ENCODE assay signal across 1 cellular context in genomic region chr1:45686081-45687013, GRCh38.
A peak's percentile ranks its signal among the peaks of the same experiment; 100 is the strongest.
TF ChIP-seq lines count a peak whose summit lies in the region.

Gene GPBP1L1, minus strand, starts transcription at chr1:45686533. Its CDS starts 27,446 bp downstream, at chr1:45659087.

TF ChIP-seq in HepG2, 621 proteins besides CTCF, POLR2A, EP300 and RAD21 (continued from another document and continues in another):
- TF ChIP-seq E2F5 (CRISPR knock-in tag; conservative IDR thresholded peaks at IDR 0.05), result peak; percentile 30; the same call in 1 of the 2 replicates
- TF ChIP-seq ZSCAN22 (CRISPR knock-in tag; IDR thresholded peaks at IDR 0.05), result no peak
- no peak; the same call in 1 of the 2 replicates for TF ChIP-seq SNAPC2 (CRISPR knock-in tag; IDR thresholded peaks at IDR 0.05)
- no peak; the same call in 1 of the 2 replicates for TF ChIP-seq GTF2F1 (IDR thresholded peaks at IDR 0.05; ENCODE audit: low read length)
- TF ChIP-seq ZBTB21 (CRISPR knock-in tag; IDR thresholded peaks at IDR 0.05), result 0 out of 2 replicates have a peak, but pooled peaks have one; percentile 9
- 0 out of 2 replicates have a peak, but pooled peaks have one; percentile 6 for TF ChIP-seq MIER2 (CRISPR knock-in tag; IDR thresholded peaks at IDR 0.05)
- TF ChIP-seq PRDM15 (CRISPR knock-in tag; IDR thresholded peaks at IDR 0.05), result no peak
- no peak for TF ChIP-seq MBD4 (IDR thresholded peaks at IDR 0.05; ENCODE audit: borderline replicate concordance, low read length)
- TF ChIP-seq CERS6 (CRISPR knock-in tag; IDR thresholded peaks at IDR 0.05), result 0 out of 2 replicates have a peak, but pooled peaks have one; percentile 24
- 0 out of 2 replicates have a peak, but pooled peaks have one; percentile 49 for TF ChIP-seq ZNF724P (CRISPR knock-in tag; IDR thresholded peaks at IDR 0.05; ENCODE audit: borderline replicate concordance)
- TF ChIP-seq PRPF4 (IDR thresholded peaks at IDR 0.05; ENCODE audit: low read depth, low read length, poor library complexity, severe bottlenecking), result no peak
- TF ChIP-seq HMGXB4 (CRISPR knock-in tag; IDR thresholded peaks at IDR 0.05; ENCODE audit: borderline replicate concordance in 1 of 2, low read depth in 1 of 2), result peak in 1 of 2 experiments; percentile 59; a peak in 1 of 4 replicates
- no peak for TF ChIP-seq KLF12 (CRISPR knock-in tag; IDR thresholded peaks at IDR 0.05; ENCODE audit: borderline replicate concordance)
- no peak for TF ChIP-seq KAT2B (IDR thresholded peaks at IDR 0.05; ENCODE audit: borderline replicate concordance, low read depth, low read length)
- no peak for TF ChIP-seq ZNF713 (CRISPR knock-in tag; IDR thresholded peaks at IDR 0.05)
- TF ChIP-seq KIAA2018 (CRISPR knock-in tag; IDR thresholded peaks at IDR 0.05; ENCODE audit: borderline replicate concordance), result no peak
- no peak for TF ChIP-seq E2F2 (CRISPR knock-in tag; IDR thresholded peaks at IDR 0.05; ENCODE audit: borderline replicate concordance)
- no peak; the same call in 1 of the 2 replicates for TF ChIP-seq KLF6 (CRISPR knock-in tag; IDR thresholded peaks at IDR 0.05)
- no peak; the same call in 1 of the 2 replicates for TF ChIP-seq ZNF350 (CRISPR knock-in tag; IDR thresholded peaks at IDR 0.05; ENCODE audit: borderline replicate concordance, low read depth)
- TF ChIP-seq CBX2 (IDR thresholded peaks at IDR 0.05; ENCODE audit: low read depth, low read length), result no peak
- TF ChIP-seq CBX2 (CRISPR knock-in tag; IDR thresholded peaks at IDR 0.05; ENCODE audit: low read depth), result no peak
- no peak for TF ChIP-seq ELF1 (CRISPR knock-in tag; IDR thresholded peaks at IDR 0.05)
- no peak for TF ChIP-seq TIGD3 (CRISPR knock-in tag; IDR thresholded peaks at IDR 0.05; ENCODE audit: borderline replicate concordance)
- no peak for TF ChIP-seq MAFG (CRISPR knock-in tag; IDR thresholded peaks at IDR 0.05)
- no peak for TF ChIP-seq TRIM22 (IDR thresholded peaks at IDR 0.05)
- 0 out of 2 replicates have a peak, but pooled peaks have one; percentile 18 for TF ChIP-seq MXD1 (CRISPR knock-in tag; IDR thresholded peaks at IDR 0.05)
- TF ChIP-seq POGK (CRISPR knock-in tag; conservative IDR thresholded peaks at IDR 0.05), result peak; percentile 62
- 0 out of 2 replicates have a peak, but pooled peaks have one; percentile 22 for TF ChIP-seq PAX8 (CRISPR knock-in tag; IDR thresholded peaks at IDR 0.05; ENCODE audit: borderline replicate concordance)
- TF ChIP-seq ZNF784 (CRISPR knock-in tag; IDR thresholded peaks at IDR 0.05; ENCODE audit: borderline replicate concordance), result no peak
- TF ChIP-seq ATF1 (CRISPR knock-in tag; IDR thresholded peaks at IDR 0.05), result no peak
- TF ChIP-seq SATB2 (CRISPR knock-in tag; IDR thresholded peaks at IDR 0.05), result no peak
